Comparison of ENCODE assay signal across 10 cellular contexts in the genomic region with DNA sequence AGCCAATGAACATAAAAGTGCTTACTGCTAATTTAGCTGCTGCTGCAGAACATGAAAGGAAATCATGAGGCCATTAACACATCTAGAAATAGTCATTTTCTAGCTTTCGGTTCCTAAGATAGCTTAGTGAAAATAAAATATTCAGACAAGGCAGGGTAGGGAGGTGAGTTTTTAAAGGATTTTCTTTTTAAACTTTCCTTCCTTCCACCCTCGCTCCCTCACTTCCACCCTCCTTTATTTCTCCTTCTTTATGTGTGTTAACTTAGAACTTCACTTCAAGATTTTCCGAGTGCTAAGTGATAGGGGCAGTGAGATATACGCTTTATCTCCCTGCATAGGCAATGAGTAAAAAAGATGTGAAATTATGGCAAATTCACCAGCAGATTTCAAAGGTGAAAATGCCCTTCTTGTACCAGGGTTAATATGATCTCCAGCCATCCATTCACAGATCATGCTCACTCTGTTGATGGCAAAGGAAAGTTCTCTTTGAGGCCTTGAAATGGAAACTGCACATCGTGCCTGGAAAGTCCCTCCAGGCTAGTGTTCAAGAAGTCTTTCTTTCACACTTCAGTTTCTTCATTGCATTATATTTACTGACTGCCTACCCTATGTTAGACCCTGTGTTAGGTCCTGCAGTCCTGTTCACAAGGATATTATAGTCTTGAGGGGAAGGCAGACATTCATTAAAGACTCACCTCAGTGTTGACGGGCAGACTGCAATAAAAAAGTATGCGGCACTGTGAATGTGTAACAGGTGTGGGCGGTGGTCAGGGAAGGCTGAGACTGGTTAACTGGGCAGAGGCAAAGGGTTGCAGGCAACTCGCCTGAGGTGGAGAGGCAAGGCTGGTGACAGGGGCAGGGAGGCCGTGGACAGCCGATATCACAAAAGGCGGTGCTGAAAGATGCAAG.
A peak's percentile ranks its signal among the peaks of the same experiment; 100 is the strongest.
DNase-seq lines count a peak whose midpoint lies in the region; ATAC-seq and TF ChIP-seq lines count a peak whose summit lies in the region.
"Had no signal": no experiment of that assay in that cellular context is flagged by ENCODE, and none has a peak within 500 bp of the region (broad histone marks: within the 10 kb centered on the region; RNA-seq: fewer than 3 reads in every experiment).

No MANE protein-coding gene starts in this region.

- DNase-seq in T-helper 2 cell treated with Interferon-gamma antibody and Interleukin-4, amounts not matched to agents 5 μg/mL and 100 μg/mL, for 36 hours (ENCODE audit: low spot score), result peak; percentile 52
- DNase-seq in spleen (no peak), Caco-2 (no peak), glutamatergic neuron (no peak), NCI-H2081 treated with DMSO at 0.1 percent for 48 hours (lab: John Stamatoyannopoulos, UW) (no peak), upper lobe of right lung (no peak)

- CTCF ChIA-PET in Caco-2 (lab: Charles Lee), result no interaction called here

- intact Hi-C loops in spleen (cut with DNase I; ENCODE audit: low total_unique reads) (no loop called here), Caco-2 (cut with micrococcal nuclease; ENCODE audit: unreplicated experiment) (no loop called here), upper lobe of right lung (cut with DNase I) (no loop called here)

- TF ChIP-seq CTCF in spleen (IDR thresholded peaks at IDR 0.05 in 8 of 11, conservative IDR thresholded peaks at IDR 0.05 in 3 of 11) (no peak), Caco-2 (IDR thresholded peaks at IDR 0.05; ENCODE audit: insufficient read depth in 1 of 2, low read depth in 1 of 2, low read length in 1 of 2, severe bottlenecking in 1 of 2, unreplicated experiment in 1 of 2) (no peak), glutamatergic neuron (IDR thresholded peaks at IDR 0.05; ENCODE audit: partially characterized antibody, unreplicated experiment) (no peak), upper lobe of right lung (IDR thresholded peaks at IDR 0.05) (no peak)

- peaks cover 37% of the 10 kb centered on the region for H3K4me1 Mint-ChIP-seq in T-helper 2 cell treated with Interferon-gamma antibody and Interleukin-4, amounts not matched to agents 5 μg/mL and 100 μg/mL, for 36 hours (ENCODE audit: low read depth)
- H3K4me1 Mint-ChIP-seq in Caco-2 (ENCODE audit: low read depth, unreplicated experiment) (no peaks in the 10 kb centered on the region), glutamatergic neuron (ENCODE audit: low read depth, unreplicated experiment) (no peaks in the 10 kb centered on the region)
- H3K4me1 Mint-ChIP-seq: neural progenitor cell had no signal

- H3K36me3 ChIP-seq in spleen (no peaks in the 10 kb centered on the region), Caco-2 (ENCODE audit: control insufficient read depth, insufficient read depth, low read length) (no peaks in the 10 kb centered on the region), upper lobe of right lung (no peaks in the 10 kb centered on the region)
- H3K36me3 ChIP-seq: neural progenitor cell had no signal

- H3K9me3 ChIP-seq in spleen (peaks cover 0 to 5% (median 0%) of the 10 kb centered on the region in 8 donors), Caco-2 (no peaks in the 10 kb centered on the region), upper lobe of right lung (no peaks in the 10 kb centered on the region)

- POLR2A ChIA-PET in Caco-2 (lab: Charles Lee), result no interaction called here

- H3K4me3 Mint-ChIP-seq in T-helper 2 cell treated with Interferon-gamma antibody and Interleukin-4, amounts not matched to agents 5 μg/mL and 100 μg/mL, for 36 hours, result peak overlapping the region; percentile 41
- H3K4me3 Mint-ChIP-seq in Caco-2 (ENCODE audit: unreplicated experiment) (no peak overlapping the region), glutamatergic neuron (ENCODE audit: unreplicated experiment) (no peak overlapping the region)
- H3K4me3 Mint-ChIP-seq: neural progenitor cell had no signal

- H3K4me1 ChIP-seq in spleen, result no peaks in the 10 kb centered on the region
- no peaks in the 10 kb centered on the region for H3K4me1 ChIP-seq in Caco-2
- no peaks in the 10 kb centered on the region for H3K4me1 ChIP-seq in upper lobe of right lung
- H3K4me1 ChIP-seq: neural progenitor cell had no signal

- H3K4me3 ChIP-seq in spleen, result no peak overlapping the region
- H3K4me3 ChIP-seq in Caco-2 (ENCODE audit: low read depth, low read length), result no peak overlapping the region
- no peak overlapping the region for H3K4me3 ChIP-seq in upper lobe of right lung
- H3K4me3 ChIP-seq: neural progenitor cell, SK-N-MC had no signal

- H3K27me3 Mint-ChIP-seq in T-helper 2 cell treated with Interferon-gamma antibody and Interleukin-4, amounts not matched to agents 5 μg/mL and 100 μg/mL, for 36 hours (ENCODE audit: low read depth), result no peaks in the 10 kb centered on the region
- no peaks in the 10 kb centered on the region for H3K27me3 Mint-ChIP-seq in Caco-2 (ENCODE audit: insufficient read depth, unreplicated experiment)
- peaks cover 2% of the 10 kb centered on the region for H3K27me3 Mint-ChIP-seq in glutamatergic neuron (ENCODE audit: unreplicated experiment)

- H3K27ac ChIP-seq in spleen (peak overlapping the region in 7 of 8 donors; percentile 5 to 54 (median 37)), upper lobe of right lung (no peak overlapping the region)
- H3K27ac ChIP-seq: neural progenitor cell, SK-N-MC had no signal

- no peaks in the 10 kb centered on the region for H3K27me3 ChIP-seq in spleen (replicated peaks in 1 of 7)
- H3K27me3 ChIP-seq in Caco-2 (replicated peaks; ENCODE audit: control insufficient read depth, insufficient read depth, low read length), result no peaks in the 10 kb centered on the region
- no peaks in the 10 kb centered on the region for H3K27me3 ChIP-seq in upper lobe of right lung
- H3K27me3 ChIP-seq: neural progenitor cell had no signal

- no peak for TF ChIP-seq POLR2A in spleen (IDR thresholded peaks at IDR 0.05)

- BruUV-seq in Caco-2 (replicated peaks; lab: Mats Ljungman, UMichigan), result no TSS peak

- H3K27ac Mint-ChIP-seq in T-helper 2 cell treated with Interferon-gamma antibody and Interleukin-4, amounts not matched to agents 5 μg/mL and 100 μg/mL, for 36 hours, result peak overlapping the region; percentile 79
- H3K27ac Mint-ChIP-seq in Caco-2 (ENCODE audit: unreplicated experiment) (no peak overlapping the region), glutamatergic neuron (ENCODE audit: unreplicated experiment) (no peak overlapping the region)
- H3K27ac Mint-ChIP-seq: neural progenitor cell had no signal

- peaks cover 19% of the 10 kb centered on the region for H3K9me3 Mint-ChIP-seq in T-helper 2 cell treated with Interferon-gamma antibody and Interleukin-4, amounts not matched to agents 5 μg/mL and 100 μg/mL, for 36 hours
- no peaks in the 10 kb centered on the region for H3K9me3 Mint-ChIP-seq in Caco-2 (ENCODE audit: unreplicated experiment)
- peaks cover 3% of the 10 kb centered on the region for H3K9me3 Mint-ChIP-seq in glutamatergic neuron (ENCODE audit: unreplicated experiment)
- H3K9me3 Mint-ChIP-seq: neural progenitor cell had no signal

- H3K36me3 Mint-ChIP-seq in T-helper 2 cell treated with Interferon-gamma antibody and Interleukin-4, amounts not matched to agents 5 μg/mL and 100 μg/mL, for 36 hours (ENCODE audit: low read depth), result peaks cover 6% of the 10 kb centered on the region
- H3K36me3 Mint-ChIP-seq in Caco-2 (ENCODE audit: insufficient read depth, unreplicated experiment) (no peaks in the 10 kb centered on the region), glutamatergic neuron (ENCODE audit: unreplicated experiment) (no peaks in the 10 kb centered on the region)
- H3K36me3 Mint-ChIP-seq: neural progenitor cell had no signal

- WGBS in spleen, 5 donors, result 76 to 86% (median 83%) methylated on average over 12 of the region's 12 CpGs

- ATAC-seq in GM18868 (IDR thresholded peaks at IDR 0.05; ENCODE audit: unreplicated experiment) (peak; percentile 84), HG02610 (IDR thresholded peaks at IDR 0.05; ENCODE audit: unreplicated experiment) (peak; percentile 82), upper lobe of right lung (no peak)
